8 cellular contexts compared by ENCODE assay signal in genomic region chr3:152268501-152269422, GRCh38. TPM values are rescaled to one million over a fixed set of nuclear protein-coding genes. Genes with fewer than 3 reads are reported as not detected.
DNase-seq lines count a peak whose midpoint lies in the region; ATAC-seq and TF ChIP-seq lines count a peak whose summit lies in the region.

Gene MBNL1, plus strand, starts transcription at chr3:152268929. Its CDS starts 31,265 bp downstream, at chr3:152300194.

- no peaks in the 10 kb centered on the region for H3K27me3 Mint-ChIP-seq in CD4-positive, alpha-beta T cell

- peak; percentile 58 for ATAC-seq in CD4-positive, alpha-beta T cell (ENCODE audit: poor library complexity)
- peak; percentile 60 for ATAC-seq in GM19467 (IDR thresholded peaks at IDR 0.05; ENCODE audit: unreplicated experiment)

- H3K9me3 ChIP-seq in CD4-positive, alpha-beta T cell (ENCODE audit: control insufficient read depth, low read length) = no peaks in the 10 kb centered on the region

- H3K4me1 Mint-ChIP-seq in CD4-positive, alpha-beta T cell (ENCODE audit: low read depth) = peaks cover 67% of the 10 kb centered on the region

- no peaks in the 10 kb centered on the region for H3K9me3 Mint-ChIP-seq in CD4-positive, alpha-beta T cell

- no peak for TF ChIP-seq CTCF in CD4-positive, alpha-beta T cell (IDR thresholded peaks at IDR 0.05)

- CTCF ChIA-PET in CD4-positive, alpha-beta T cell (lab: Charles Lee) = interaction anchor here (0.7 to 3.3 kb wide), 10 partner anchors 25 to 175 kb away, joined by 3 to 14 read pairs (median 4); no protein-coding TSS in a partner anchor
- CTCF ChIA-PET in activated CD8-positive, alpha-beta memory T cell treated with anti-CD3 and anti-CD28 coated beads for 36 hours (lab: Charles Lee) = interaction anchor here (0.6 to 1.6 kb wide), 6 partner anchors 9 to 1066 kb away, joined by 3 to 8 read pairs (median 4); no protein-coding TSS in a partner anchor

- peak; percentile 75 to 84 (median 80) for DNase-seq in CD4-positive, alpha-beta T cell
- DNase-seq in HS-27A (ENCODE audit: low read depth) (peak; percentile 63), NK-92 (lab: John Stamatoyannopoulos, UW; ENCODE audit: unreplicated experiment) (peak; percentile 24), lung microvascular endothelial cell (ENCODE audit: low read depth in 2 of 2) (peak; percentile 90 to 95)
- peak; percentile 73 for DNase-seq in effector CD4-positive, alpha-beta T cell
- peak; percentile 68 to 84 (median 68) for DNase-seq in stimulated activated CD4-positive, alpha-beta T cell treated with anti-CD3 and anti-CD28 coated beads, TNF-alpha, amount 100 ng/mL, for 48 hours (ENCODE audit: low read depth in 3 of 3)

- peak within 1 kb of the TSS; percentile 100 for H3K27ac ChIP-seq in CD4-positive, alpha-beta T cell (ENCODE audit: low read depth, low read length)

- intact Hi-C loops in CD4-positive, alpha-beta T cell (cut with DNase I, micrococcal nuclease) = loop anchor here (1.0 to 5.0 kb wide), 7 partner anchors 11 to 86 kb away; no protein-coding TSS in a partner anchor

- H3K36me3 Mint-ChIP-seq in CD4-positive, alpha-beta T cell (ENCODE audit: low read depth) = peaks cover 65% of the 10 kb centered on the region

- H3K27ac Mint-ChIP-seq in CD4-positive, alpha-beta T cell = peak within 1 kb of the TSS; percentile 99

- peak within 1 kb of the TSS; percentile 94 for H3K4me3 Mint-ChIP-seq in CD4-positive, alpha-beta T cell

- POLR2A ChIA-PET in CD4-positive, alpha-beta T cell (lab: Charles Lee) = interaction anchor here (0.6 to 13.1 kb wide), 46 partner anchors 8 to 1505 kb away, joined by 3 to 294 read pairs (median 6); partner anchors contain the start of gene SIAH2
- POLR2A ChIA-PET in activated CD8-positive, alpha-beta memory T cell treated with anti-CD3 and anti-CD28 coated beads for 36 hours (lab: Charles Lee) = interaction anchor here (0.6 to 3.3 kb wide), 24 partner anchors 9 to 1068 kb away, joined by 3 to 56 read pairs (median 4); no protein-coding TSS in a partner anchor

- H3K27me3 ChIP-seq in CD4-positive, alpha-beta T cell (ENCODE audit: control insufficient read depth, insufficient read depth, low read length) = no peaks in the 10 kb centered on the region

RNA-seq across cellular contexts. Expression of gene MBNL1, which starts in this region (rescaled TPM):
- 100 to 1,000 TPM; 551 to 561 TPM for total RNA-seq in CD4-positive, alpha-beta T cell
- 100 to 1,000 TPM; 371 to 382 TPM for total RNA-seq in activated CD8-positive, alpha-beta memory T cell treated with anti-CD3 and anti-CD28 coated beads for 36 hours
- total RNA-seq in lung microvascular endothelial cell = 206 and 247 TPM in 2 replicates

Comparison
In these comparisons a context has a peak if more than half of its experiments do, and no peak if none do; other contexts are left out.
1. Peak in every context shown above with its lines: DNase-seq, ATAC-seq and H3K27ac ChIP-seq.
2. DNase-seq: peak in every context shown above with its lines; median percentile 92 in lung microvascular endothelial cell; 80 in CD4-positive, alpha-beta T cell; 73 in effector CD4-positive, alpha-beta T cell; 68 in stimulated activated CD4-positive, alpha-beta T cell treated with anti-CD3 and anti-CD28 coated beads, TNF-alpha, amount 100 ng/mL, for 48 hours; 63 in HS-27A; 24 in NK-92.